In the genomic region with DNA sequence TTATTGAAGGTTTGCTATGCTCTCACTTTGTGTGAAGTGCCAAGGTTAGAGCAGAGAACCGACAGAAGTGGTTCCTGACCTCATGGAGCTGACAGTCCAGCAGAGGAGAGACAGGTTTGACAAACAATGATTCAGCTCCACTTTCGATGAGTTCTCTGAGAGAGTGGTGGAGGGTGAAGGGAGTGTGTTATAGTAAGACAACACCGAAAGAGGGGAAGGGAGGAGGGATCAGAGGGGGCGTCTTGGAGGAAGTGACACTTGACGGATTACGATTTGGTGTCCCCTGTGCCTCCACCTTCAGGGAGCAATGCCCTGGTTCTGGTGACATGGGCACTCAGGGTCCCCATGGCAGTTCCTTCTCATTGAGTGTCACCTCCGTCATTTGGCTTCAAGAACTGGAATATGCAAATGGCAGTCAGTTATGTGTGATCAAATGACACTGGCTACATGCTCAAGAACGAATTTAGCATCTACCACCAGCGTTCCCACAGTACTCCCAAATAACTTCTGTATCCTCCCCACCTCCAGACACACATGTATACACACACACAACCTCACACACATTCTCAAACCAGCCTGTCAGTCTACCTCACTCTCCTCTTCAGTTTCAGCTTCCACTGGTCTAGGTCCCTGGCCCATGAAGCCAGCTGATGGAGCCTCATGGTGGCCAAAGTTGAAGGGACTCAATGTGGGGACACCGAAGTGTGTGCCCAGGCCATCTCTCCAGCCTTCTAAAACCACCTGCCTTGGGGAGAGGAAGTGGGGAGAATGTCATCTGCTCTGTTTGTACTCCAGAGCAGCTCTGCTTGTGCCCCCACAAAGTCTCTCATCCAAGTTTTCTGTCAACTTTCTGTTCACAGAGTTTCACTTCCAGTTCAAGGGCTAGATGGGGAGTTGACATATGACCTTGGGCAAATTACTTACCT, we compare ENCODE assay signal across 17 cellular contexts. TPM values are rescaled to one million over a fixed set of nuclear protein-coding genes. Genes with fewer than 3 reads are reported as not detected.
DNase-seq lines count a peak whose midpoint lies in the region; ATAC-seq and TF ChIP-seq lines count a peak whose summit lies in the region.
"Had no signal": no experiment of that assay in that cellular context is flagged by ENCODE, and none has a peak within 500 bp of the region (broad histone marks: within the 10 kb centered on the region; RNA-seq: fewer than 3 reads in every experiment).

No MANE protein-coding gene starts in this region.

- no peak for TF ChIP-seq CTCF in GM10266 (IDR thresholded peaks at IDR 0.05; ENCODE audit: control insufficient read depth, insufficient read depth, low read depth, missing control alignments)

- H3K9me3 ChIP-seq in T-helper 17 cell (ENCODE audit: control insufficient read depth, low read length, poor library complexity, severe bottlenecking), result no peaks in the 10 kb centered on the region

- peaks cover 2% of the 10 kb centered on the region for H3K36me3 Mint-ChIP-seq in T-helper 17 cell (ENCODE audit: low read depth)

- H3K4me3 Mint-ChIP-seq in T-helper 17 cell, result no peak overlapping the region
- H3K4me3 Mint-ChIP-seq: natural killer cell treated with Interleukin-12 subunit alpha and Interleukin-12 subunit beta and Interleukin-15 and Interleukin-18, amount 100 ng/mL, for 72 hours; stimulated activated naive CD8-positive, alpha-beta T cell treated with anti-CD3 and anti-CD28 coated beads, Interleukin-15, amount 100 ng/mL, for 72 hours; WTC11 had no signal

- H3K27ac Mint-ChIP-seq in T-helper 17 cell, result peak overlapping the region; percentile 8
- H3K27ac Mint-ChIP-seq: natural killer cell treated with Interleukin-12 subunit alpha and Interleukin-12 subunit beta and Interleukin-15 and Interleukin-18, amount 100 ng/mL, for 72 hours; stimulated activated naive CD8-positive, alpha-beta T cell treated with anti-CD3 and anti-CD28 coated beads, Interleukin-15, amount 100 ng/mL, for 72 hours; WTC11 had no signal

- H3K27me3 Mint-ChIP-seq in T-helper 17 cell, result no peaks in the 10 kb centered on the region

- H3K4me1 Mint-ChIP-seq in T-helper 17 cell, result peaks cover 15% of the 10 kb centered on the region
- H3K4me1 Mint-ChIP-seq: WTC11 had no signal

- peak; percentile 28 for DNase-seq in GM10266 (ENCODE audit: extremely low spot score)
- DNase-seq in T-helper 17 cell, result no peak
- DNase-seq in DMS79 treated with DMSO at 0.1 percent for 48 hours (lab: John Stamatoyannopoulos, UW), result no peak
- no peak for DNase-seq in left lobe of liver (ENCODE audit: low spot score)
- no peak for DNase-seq in kidney tubule cell (ENCODE audit: low spot score)
- DNase-seq in central memory CD4-positive, alpha-beta T cell, result no peak
- DNase-seq: amniotic stem cell; DMS53; left lung; NCI-H2081 treated with DMSO at 0.1 percent for 48 hours; stimulated activated naive CD8-positive, alpha-beta T cell treated with anti-CD3 and anti-CD28 coated beads, Interleukin-15, amount 100 ng/mL, for 72 hours had no signal

- ATAC-seq in GM19351 (IDR thresholded peaks at IDR 0.05; ENCODE audit: unreplicated experiment) (peak; percentile 68), HG03354 (IDR thresholded peaks at IDR 0.05; ENCODE audit: poor library complexity, severe bottlenecking, unreplicated experiment) (peak; percentile 52), T-helper 17 cell (no peak), left lobe of liver (no peak)
- ATAC-seq: esophagus mucosa; left lung; natural killer cell treated with Interleukin-12 subunit alpha and Interleukin-12 subunit beta and Interleukin-15 and Interleukin-18, amount 100 ng/mL, for 72 hours; sciatic nerve; stimulated activated naive CD8-positive, alpha-beta T cell treated with anti-CD3 and anti-CD28 coated beads, Interleukin-15, amount 100 ng/mL, for 72 hours; WTC11 had no signal

RNA-seq across cellular contexts. Expression of a gene that starts 31.4 kb away (rescaled TPM):
- total RNA-seq in T-helper 17 cell (10 to 100 TPM; 50.0 to 54.6 TPM), left lobe of liver (12.6 TPM)

Comparison
In these comparisons a context has a peak if more than half of its experiments do, and no peak if none do; other contexts are left out.
1. ATAC-seq: peak in GM19351 (single experiment) and HG03354 (single experiment); none in T-helper 17 cell (single experiment) and left lobe of liver (single experiment).